19 cellular contexts compared by ENCODE assay signal in the genomic region with DNA sequence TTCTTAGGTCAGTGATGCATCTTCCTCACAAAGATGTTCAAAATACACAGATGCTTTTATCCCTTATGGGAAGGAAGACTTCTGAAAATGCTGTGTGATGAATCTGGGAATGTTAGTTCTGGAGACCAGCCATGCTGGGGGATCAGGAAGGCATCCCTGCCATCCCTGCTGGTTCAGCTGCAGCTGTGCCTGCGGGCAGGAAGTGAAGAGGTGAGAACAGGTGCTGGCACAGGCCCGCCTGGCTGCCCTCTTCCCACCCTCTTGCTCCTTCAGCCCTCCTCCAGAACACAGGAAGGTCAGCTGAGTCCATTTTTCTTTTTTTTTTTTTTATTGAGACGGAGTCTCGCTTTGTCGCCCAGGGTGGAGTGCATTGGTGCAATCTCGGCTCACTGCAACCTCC.
"Had no signal": no experiment of that assay in that cellular context is flagged by ENCODE, and none has a peak within 500 bp of the region (broad histone marks: within the 10 kb centered on the region; RNA-seq: fewer than 3 reads in every experiment).

No MANE protein-coding gene starts in this region.

- H3K9me3 Mint-ChIP-seq: activated naive CD4-positive, alpha-beta T cell treated with anti-CD3 and anti-CD28 coated beads, Interleukin-2, amount 10 ng/mL, durations not matched to agents 7 days and 5 days; activated T-helper 2 cell treated with anti-CD3 and anti-CD28 coated beads, Interferon-gamma antibody, Interleukin-2, Interleukin-4, amounts not matched to agents 10 μg/mL and 5 μg/mL and 100 μg/mL, durations not matched to agents 14 hours and 24 hours and 36 hours; neural crest cell; stimulated activated naive B cell treated with anti-CD40 and anti-IgM and Interleukin-4, amounts not matched to agents 10 μg/mL and 1 μg/mL and 100 μg/mL, for 72 hours had no signal

- H3K9me3 ChIP-seq: pancreas, tibial artery had no signal

- H3K36me3 Mint-ChIP-seq: activated naive CD4-positive, alpha-beta T cell treated with anti-CD3 and anti-CD28 coated beads, Interleukin-2, amount 10 ng/mL, durations not matched to agents 7 days and 5 days had no signal

- ATAC-seq: activated CD4-positive, CD25-positive, alpha-beta regulatory T cell treated with anti-CD3 and anti-CD28 coated beads, Interleukin-2, amount 50 U/mL, for 24 hours; stimulated activated naive B cell treated with anti-CD40 and anti-IgM and Interleukin-4, amounts not matched to agents 10 μg/mL and 1 μg/mL and 100 μg/mL, for 72 hours had no signal

- H3K4me3 ChIP-seq: coronary artery, pancreas, SK-N-MC, skin epidermis, tibial artery had no signal

- H3K27me3 ChIP-seq: pancreas, tibial artery had no signal

- DNase-seq: activated CD4-positive, alpha-beta T cell treated with anti-CD3 and anti-CD28 coated beads, Interleukin-2, amount 50 U/mL, for 4 hours; activated naive CD4-positive, alpha-beta T cell treated with anti-CD3 and anti-CD28 coated beads, Interleukin-2, amount 10 ng/mL, durations not matched to agents 7 days and 5 days; activated T-cell treated with anti-CD3 and anti-CD28 coated beads, Interleukin-2, amount 50 U/mL, for 1 hour; central memory CD4-positive, alpha-beta T cell; effector CD4-positive, alpha-beta T cell; glutamatergic neuron; kidney glomerular epithelial cell; mesenchymal stem cell; stimulated activated CD4-positive, alpha-beta T cell treated with anti-CD3 and anti-CD28 coated beads, Interleukin-15, amount 100 ng/mL, for 24 hours; stimulated activated CD4-positive, alpha-beta T cell treated with anti-CD3 and anti-CD28 coated beads, Interleukin-4, amount 100 ng/mL, for 1 hour; stimulated activated naive B cell treated with anti-CD40 and anti-IgM and Interleukin-4, amounts not matched to agents 10 μg/mL and 1 μg/mL and 100 μg/mL, for 72 hours; tibial artery had no signal

- H3K36me3 ChIP-seq: pancreas had no signal

- H3K4me3 Mint-ChIP-seq: activated naive CD4-positive, alpha-beta T cell treated with anti-CD3 and anti-CD28 coated beads, Interleukin-2, amount 10 ng/mL, durations not matched to agents 7 days and 5 days; neural crest cell; stimulated activated naive B cell treated with anti-CD40 and anti-IgM and Interleukin-4, amounts not matched to agents 10 μg/mL and 1 μg/mL and 100 μg/mL, for 72 hours had no signal

- H3K27me3 Mint-ChIP-seq: activated naive CD4-positive, alpha-beta T cell treated with anti-CD3 and anti-CD28 coated beads, Interleukin-2, amount 10 ng/mL, durations not matched to agents 7 days and 5 days; stimulated activated naive B cell treated with anti-CD40 and anti-IgM and Interleukin-4, amounts not matched to agents 10 μg/mL and 1 μg/mL and 100 μg/mL, for 72 hours had no signal

- H3K27ac ChIP-seq: coronary artery, pancreas, SK-N-MC, skin epidermis, tibial artery had no signal

- H3K27ac Mint-ChIP-seq: activated naive CD4-positive, alpha-beta T cell treated with anti-CD3 and anti-CD28 coated beads, Interleukin-2, amount 10 ng/mL, durations not matched to agents 7 days and 5 days; activated T-helper 2 cell treated with anti-CD3 and anti-CD28 coated beads, Interferon-gamma antibody, Interleukin-2, Interleukin-4, amounts not matched to agents 10 μg/mL and 5 μg/mL and 100 μg/mL, durations not matched to agents 14 hours and 24 hours and 36 hours had no signal

- H3K4me1 ChIP-seq: pancreas, tibial artery had no signal
